Comparison of ENCODE assay signal across 1 cellular context in genomic region chr9:132547436-132547835, GRCh38.
TF ChIP-seq lines count a peak whose summit lies in the region.

No MANE protein-coding gene starts in this region.

TF ChIP-seq in GM23338, 12 proteins besides CTCF, POLR2A, EP300 and RAD21:
- no peak for TF ChIP-seq EZH2phosphoT487 (IDR thresholded peaks at IDR 0.05; ENCODE audit: unreplicated experiment)
- no peak for TF ChIP-seq STAT1 (IDR thresholded peaks at IDR 0.05; ENCODE audit: unreplicated experiment)
- no peak for TF ChIP-seq CREB1 (CRISPR knock-in tag; IDR thresholded peaks at IDR 0.05; ENCODE audit: low read depth)
- TF ChIP-seq ZNF331 (CRISPR knock-in tag; IDR thresholded peaks at IDR 0.05; ENCODE audit: low read depth) = no peak
- TF ChIP-seq ETS1 (IDR thresholded peaks at IDR 0.05) = no peak
- no peak for TF ChIP-seq ZNF114 (CRISPR knock-in tag; IDR thresholded peaks at IDR 0.05)
- no peak for TF ChIP-seq REST (IDR thresholded peaks at IDR 0.05; ENCODE audit: unreplicated experiment)
- TF ChIP-seq JUNB (IDR thresholded peaks at IDR 0.05; ENCODE audit: unreplicated experiment) = no peak
- no peak for TF ChIP-seq ZNF462 (CRISPR knock-in tag; IDR thresholded peaks at IDR 0.05)
- no peak for TF ChIP-seq EZH2 (IDR thresholded peaks at IDR 0.05; ENCODE audit: low read depth, unreplicated experiment)
- TF ChIP-seq NANOG (IDR thresholded peaks at IDR 0.05; ENCODE audit: borderline replicate concordance) = no peak
- no peak for TF ChIP-seq POLR2AphosphoS5 (IDR thresholded peaks at IDR 0.05; ENCODE audit: low read depth)
